Comparison of ENCODE assay signal across 10 cellular contexts in genomic region chr13:52921194-52921593, GRCh38.
DNase-seq lines count a peak whose midpoint lies in the region; ATAC-seq and TF ChIP-seq lines count a peak whose summit lies in the region.
"Had no signal": no experiment of that assay in that cellular context is flagged by ENCODE, and none has a peak within 500 bp of the region (broad histone marks: within the 10 kb centered on the region; RNA-seq: fewer than 3 reads in every experiment).

No MANE protein-coding gene starts in this region.

- H3K9me3 ChIP-seq in left lung = no peaks in the 10 kb centered on the region
- H3K9me3 ChIP-seq: pancreas had no signal

- intact Hi-C loops in left lung (cut with DNase I) = no loop called here

- no peaks in the 10 kb centered on the region for H3K27me3 ChIP-seq in left lung
- H3K27me3 ChIP-seq: pancreas had no signal

- no peaks in the 10 kb centered on the region for H3K4me1 ChIP-seq in left lung
- H3K4me1 ChIP-seq: pancreas had no signal

- H3K36me3 ChIP-seq in left lung = no peaks in the 10 kb centered on the region
- H3K36me3 ChIP-seq: pancreas had no signal

- H3K27ac ChIP-seq in left lung = no peak overlapping the region
- H3K27ac ChIP-seq: pancreas had no signal

- DNase-seq in left lung (no peak), NCI-H1930 (lab: John Stamatoyannopoulos, UW) (no peak), mesenteric fat pad (ENCODE audit: low spot score) (no peak)
- DNase-seq in activated CD4-positive, alpha-beta T cell treated with anti-CD3 and anti-CD28 coated beads, Interleukin-2, amount 50 U/mL, for 1 hour = no peak
- no peak for DNase-seq in stimulated activated CD4-positive, alpha-beta T cell treated with anti-CD3 and anti-CD28 coated beads, Interleukin-15, amount 100 ng/mL, for 24 hours
- DNase-seq: GF-D8, pancreas had no signal

- H3K4me3 ChIP-seq in left lung = no peak overlapping the region
- H3K4me3 ChIP-seq: pancreas had no signal

- no peak for TF ChIP-seq CTCF in left lung (IDR thresholded peaks at IDR 0.05)

- ATAC-seq in GM18858 (IDR thresholded peaks at IDR 0.05; ENCODE audit: unreplicated experiment) (peak; percentile 100), GM21723 (IDR thresholded peaks at IDR 0.05; ENCODE audit: unreplicated experiment) (peak; percentile 99), HG03469 (IDR thresholded peaks at IDR 0.05; ENCODE audit: unreplicated experiment) (peak; percentile 100), left lung (peak; percentile 24)

Comparison
In these comparisons a context has a peak if more than half of its experiments do, and no peak if none do; other contexts are left out.
1. ATAC-seq: peak in every context shown above with its lines; median percentile 100 in GM18858; 100 in HG03469; 99 in GM21723; 24 in left lung.